8 cellular contexts compared by ENCODE assay signal in the genomic region with DNA sequence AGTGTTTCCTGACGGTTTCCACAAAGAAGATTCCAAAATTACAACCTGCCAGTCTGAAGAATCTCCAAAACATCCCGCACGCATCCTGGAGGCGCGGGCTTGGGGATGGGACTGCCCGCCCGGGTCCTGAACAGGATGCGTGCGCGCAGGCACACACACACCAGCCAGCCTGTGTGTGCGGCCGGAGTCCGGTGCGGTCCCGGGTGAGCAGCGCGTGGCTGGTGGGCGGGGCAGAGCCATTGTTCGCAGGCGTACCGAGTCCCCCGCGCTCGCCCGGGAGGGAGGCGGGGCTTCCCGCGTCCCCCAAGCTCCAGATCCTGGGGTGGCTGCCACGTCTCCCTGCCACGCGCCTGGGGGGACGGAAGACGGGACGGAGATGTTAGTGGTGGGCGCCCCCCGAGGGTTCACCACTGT. TPM values are rescaled to one million over a fixed set of nuclear protein-coding genes. Genes with fewer than 3 reads are reported as not detected.
DNase-seq lines count a peak whose midpoint lies in the region; ATAC-seq and TF ChIP-seq lines count a peak whose summit lies in the region.

No MANE protein-coding gene starts in this region.

- peaks cover 74% of the 10 kb centered on the region for H3K4me1 Mint-ChIP-seq in stimulated activated effector memory CD8-positive, alpha-beta T cell treated with anti-CD3 and anti-CD28 coated beads, Interleukin-12 subunit alpha, Interleukin-12 subunit beta, amount 100 ng/mL, for 72 hours

- peak overlapping the region; percentile 54 to 64 (median 59) for H3K4me3 ChIP-seq in esophagus muscularis mucosa

- ATAC-seq in GM18907 (IDR thresholded peaks at IDR 0.05; ENCODE audit: unreplicated experiment) (peak; percentile 60), HG03159 (IDR thresholded peaks at IDR 0.05; ENCODE audit: unreplicated experiment) (peak; percentile 63)
- peak; percentile 84 for ATAC-seq in stimulated activated effector memory CD8-positive, alpha-beta T cell treated with anti-CD3 and anti-CD28 coated beads, Interleukin-12 subunit alpha, Interleukin-12 subunit beta, amount 100 ng/mL, for 72 hours

- peak overlapping the region; percentile 98 for H3K4me3 Mint-ChIP-seq in stimulated activated effector memory CD8-positive, alpha-beta T cell treated with anti-CD3 and anti-CD28 coated beads, Interleukin-12 subunit alpha, Interleukin-12 subunit beta, amount 100 ng/mL, for 72 hours

- DNase-seq in AML-193 (lab: John Stamatoyannopoulos, UW) (peak; percentile 27 to 34), NCI-H748 treated with DMSO at 0.1 percent for 48 hours (lab: John Stamatoyannopoulos, UW) (peak; percentile 14), activated T-cell treated with anti-CD3 and anti-CD28 coated beads for 48 hours (ENCODE audit: low read depth) (peak; percentile 80), esophagus muscularis mucosa (ENCODE audit: extremely low spot score) (no peak), myocyte (ENCODE audit: low read depth) (peak; percentile 77)
- peak; percentile 61 to 81 for DNase-seq in stimulated activated effector memory CD8-positive, alpha-beta T cell treated with anti-CD3 and anti-CD28 coated beads, Interleukin-12 subunit alpha, Interleukin-12 subunit beta, amount 100 ng/mL, for 72 hours (ENCODE audit: low spot score in 2 of 2)

- peaks cover 0 to 61% (median 14%) of the 10 kb centered on the region in 4 donors for H3K27me3 ChIP-seq in esophagus muscularis mucosa

- TF ChIP-seq CTCF in esophagus muscularis mucosa (IDR thresholded peaks at IDR 0.05), result no peak

- no peaks in the 10 kb centered on the region for H3K9me3 ChIP-seq in esophagus muscularis mucosa

- peak overlapping the region; percentile 13 to 65 (median 46) for H3K27ac ChIP-seq in esophagus muscularis mucosa (replicated peaks in 1 of 4)

- TF ChIP-seq EP300 in esophagus muscularis mucosa (IDR thresholded peaks at IDR 0.05), result no peak

- no peaks in the 10 kb centered on the region for H3K36me3 ChIP-seq in esophagus muscularis mucosa

- peaks cover 18 to 27% (median 23%) of the 10 kb centered on the region in 4 donors for H3K4me1 ChIP-seq in esophagus muscularis mucosa

- no peaks in the 10 kb centered on the region for H3K9me3 Mint-ChIP-seq in stimulated activated effector memory CD8-positive, alpha-beta T cell treated with anti-CD3 and anti-CD28 coated beads, Interleukin-12 subunit alpha, Interleukin-12 subunit beta, amount 100 ng/mL, for 72 hours

- WGBS in esophagus muscularis mucosa, result 4% methylated on average over 16 of the region's 36 CpGs

- intact Hi-C loops in esophagus muscularis mucosa (cut with DNase I), result no loop called here

- peaks cover 51% of the 10 kb centered on the region for H3K36me3 Mint-ChIP-seq in stimulated activated effector memory CD8-positive, alpha-beta T cell treated with anti-CD3 and anti-CD28 coated beads, Interleukin-12 subunit alpha, Interleukin-12 subunit beta, amount 100 ng/mL, for 72 hours

- TF ChIP-seq POLR2A in esophagus muscularis mucosa (IDR thresholded peaks at IDR 0.05; ENCODE audit: low read depth), result no peak

- peak overlapping the region; percentile 94 for H3K27ac Mint-ChIP-seq in stimulated activated effector memory CD8-positive, alpha-beta T cell treated with anti-CD3 and anti-CD28 coated beads, Interleukin-12 subunit alpha, Interleukin-12 subunit beta, amount 100 ng/mL, for 72 hours

RNA-seq across cellular contexts. Expression of gene SCD, which starts 0.7 kb away (rescaled TPM):
- 10 to 100 TPM in 1 of 4 donors, 1 to 10 TPM in 3; 7.1 to 16.8 (median 9.1) TPM for total RNA-seq in esophagus muscularis mucosa
- total RNA-seq in myocyte, result 502 and 937 TPM in 2 replicates
- polyA plus RNA-seq in myocyte (2012), result 327 TPM

RNA-seq across cellular contexts. Expression of gene PKD2L1, which starts 16.3 kb away (rescaled TPM):
- total RNA-seq in esophagus muscularis mucosa (not detected), myocyte (0.13 TPM in 1 of 2 replicates, not detected in the other)
- polyA plus RNA-seq in myocyte (2012), result not detected

RNA-seq across cellular contexts. Expression of gene BLOC1S2, which starts 59.9 kb away (rescaled TPM):
- total RNA-seq in esophagus muscularis mucosa, result 10 to 100 TPM; 11.2 to 23.4 (median 17.5) TPM
- total RNA-seq in myocyte, result 70.5 TPM in 2 replicates
- 72.2 TPM for polyA plus RNA-seq in myocyte (2012)

Comparison
In these comparisons a context has a peak if more than half of its experiments do, and no peak if none do; other contexts are left out.
1. RNA of gene SCD, which starts 0.7 kb away (total RNA-seq): 502 to 937 TPM in myocyte; 7.1 to 16.8 TPM in esophagus muscularis mucosa; every median in the first group is over 10 times any median in the second.
2. Peak in every context shown above with its lines, with median percentiles within 50 percentile points of each other: ATAC-seq.